ENCODE assay signal across 8 cellular contexts in the genomic region with DNA sequence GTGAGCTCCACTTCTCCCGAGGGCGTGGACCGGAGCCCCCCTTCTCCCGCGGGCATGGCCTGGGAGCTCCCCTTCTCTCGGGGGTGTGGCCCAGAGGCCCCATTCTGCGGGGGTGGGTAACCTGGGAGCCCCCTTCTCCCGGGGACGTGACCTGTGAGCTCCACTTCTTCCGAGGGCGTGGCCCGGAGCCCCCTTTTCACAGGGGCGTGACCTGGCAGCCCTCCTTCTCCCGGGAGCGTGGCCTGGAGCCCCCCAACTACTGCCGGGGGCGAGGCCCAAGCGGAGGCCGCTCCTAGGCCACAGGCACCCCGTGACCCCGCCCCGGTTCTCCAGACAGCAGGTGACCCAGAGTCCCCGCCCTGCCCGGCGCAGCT. TPM values are rescaled to one million over a fixed set of nuclear protein-coding genes. Genes with fewer than 3 reads are reported as not detected.
DNase-seq lines count a peak whose midpoint lies in the region; ATAC-seq and TF ChIP-seq lines count a peak whose summit lies in the region.

No MANE protein-coding gene starts in this region.

- H3K4me3 ChIP-seq in heart right ventricle, result peak overlapping the region; percentile 76 to 100 (median 84)
- H3K4me3 ChIP-seq in left lung, result peak overlapping the region; percentile 86 to 93
- H3K4me3 ChIP-seq in tibial nerve, result peak overlapping the region; percentile 72 to 98 (median 91)

- intact Hi-C loops in heart right ventricle (cut with DNase I), result loop anchor here in 5 of 10 donors (2.0 to 5.0 kb wide), 3 partner anchors 41 to 43 kb away; a partner anchor contains a TSS
- intact Hi-C loops in left ventricle myocardium superior (cut with micrococcal nuclease), result no loop called here
- intact Hi-C loops in left lung (cut with DNase I), result no loop called here

- peaks cover 5% of the 10 kb centered on the region for H3K9me3 Mint-ChIP-seq in activated naive CD8-positive, alpha-beta T cell treated with anti-CD3 and anti-CD28 coated beads, Interleukin-2, amount 10 ng/mL, durations not matched to agents 7 days and 5 days

- ATAC-seq in heart right ventricle, result no peak
- ATAC-seq in left ventricle myocardium superior, result no peak
- ATAC-seq in HG03439 (IDR thresholded peaks at IDR 0.05; ENCODE audit: unreplicated experiment), result peak; percentile 5
- no peak for ATAC-seq in activated naive CD8-positive, alpha-beta T cell treated with anti-CD3 and anti-CD28 coated beads, Interleukin-2, amount 10 ng/mL, durations not matched to agents 7 days and 5 days (ENCODE audit: low read depth)
- ATAC-seq in left lung, result no peak

- H3K27me3 ChIP-seq in heart right ventricle (no peaks in the 10 kb centered on the region), left lung (no peaks in the 10 kb centered on the region), tibial nerve (no peaks in the 10 kb centered on the region)

- no peaks in the 10 kb centered on the region for H3K27me3 Mint-ChIP-seq in activated naive CD8-positive, alpha-beta T cell treated with anti-CD3 and anti-CD28 coated beads, Interleukin-2, amount 10 ng/mL, durations not matched to agents 7 days and 5 days

- DNase-seq in heart right ventricle (no peak), left ventricle myocardium superior (no peak), left lung (no peak), tibial nerve (ENCODE audit: low spot score in 2 of 2) (no peak), AG20443 (ENCODE audit: low spot score) (no peak)
- no peak for DNase-seq in activated naive CD8-positive, alpha-beta T cell treated with anti-CD3 and anti-CD28 coated beads, Interleukin-2, amount 10 ng/mL, durations not matched to agents 7 days and 5 days
- no peak for DNase-seq in activated CD4-positive, CD25-positive, alpha-beta regulatory T cell treated with anti-CD3 and anti-CD28 coated beads, Interleukin-2, amount 50 U/mL, for 72 hours

- peaks cover 0 to 24% (median 13%) of the 10 kb centered on the region in 11 donors for H3K9me3 ChIP-seq in heart right ventricle
- peaks cover 0 to 7% of the 10 kb centered on the region in 2 donors for H3K9me3 ChIP-seq in left lung
- peaks cover 0 to 20% (median 0%) of the 10 kb centered on the region in 4 donors for H3K9me3 ChIP-seq in tibial nerve

- H3K27ac ChIP-seq in heart right ventricle, result peak overlapping the region; percentile 95 to 99 (median 98)
- peak overlapping the region; percentile 96 to 98 for H3K27ac ChIP-seq in left lung
- peak overlapping the region; percentile 87 to 99 (median 94) for H3K27ac ChIP-seq in tibial nerve

- H3K4me1 Mint-ChIP-seq in activated naive CD8-positive, alpha-beta T cell treated with anti-CD3 and anti-CD28 coated beads, Interleukin-2, amount 10 ng/mL, durations not matched to agents 7 days and 5 days, result peaks cover 45% of the 10 kb centered on the region

- peaks cover 17% of the 10 kb centered on the region for H3K36me3 Mint-ChIP-seq in activated naive CD8-positive, alpha-beta T cell treated with anti-CD3 and anti-CD28 coated beads, Interleukin-2, amount 10 ng/mL, durations not matched to agents 7 days and 5 days

- POLR2A ChIA-PET in activated naive CD8-positive, alpha-beta T cell treated with anti-CD3 and anti-CD28 coated beads, Interleukin-2, amount 10 ng/mL, durations not matched to agents 7 days and 5 days (lab: Charles Lee), result interaction anchor here (1.2 to 6.3 kb wide), 3 partner anchors 9 to 104 kb away, joined by 3 to 64 read pairs (median 8); a partner anchor contains a TSS

- no peak for TF ChIP-seq EP300 in tibial nerve (IDR thresholded peaks at IDR 0.05)

- TF ChIP-seq POLR2A in tibial nerve (IDR thresholded peaks at IDR 0.05), result no peak

- TF ChIP-seq CTCF in heart right ventricle (IDR thresholded peaks at IDR 0.05), result peak in 2 of 9 donors; percentile 6 to 10
- TF ChIP-seq CTCF in left lung (IDR thresholded peaks at IDR 0.05), result no peak
- no peak for TF ChIP-seq CTCF in tibial nerve (IDR thresholded peaks at IDR 0.05)

- peak overlapping the region; percentile 97 for H3K4me3 Mint-ChIP-seq in activated naive CD8-positive, alpha-beta T cell treated with anti-CD3 and anti-CD28 coated beads, Interleukin-2, amount 10 ng/mL, durations not matched to agents 7 days and 5 days

- H3K36me3 ChIP-seq in heart right ventricle (peaks cover 0 to 14% (median 0%) of the 10 kb centered on the region in 9 donors), left lung (peaks cover 0 to 11% of the 10 kb centered on the region in 2 donors), tibial nerve (peaks cover 0 to 22% (median 0%) of the 10 kb centered on the region in 3 donors)

- 0 to 1% methylated on average over 20 to 25 of the region's 25 CpGs for WGBS in heart right ventricle, 2 donors
- 0% methylated on average over 10 to 15 of the region's 25 CpGs for WGBS in tibial nerve, 2 donors

- peaks cover 0 to 20% (median 9%) of the 10 kb centered on the region in 9 donors for H3K4me1 ChIP-seq in heart right ventricle
- peaks cover 0 to 24% of the 10 kb centered on the region in 2 donors for H3K4me1 ChIP-seq in left lung
- peaks cover 0 to 16% (median 2%) of the 10 kb centered on the region in 4 donors for H3K4me1 ChIP-seq in tibial nerve

- H3K27ac Mint-ChIP-seq in activated naive CD8-positive, alpha-beta T cell treated with anti-CD3 and anti-CD28 coated beads, Interleukin-2, amount 10 ng/mL, durations not matched to agents 7 days and 5 days, result peak overlapping the region; percentile 93

RNA-seq across cellular contexts. Expression of a gene that starts 0.3 kb away (rescaled TPM):
- 10 to 100 TPM in 5 of 10 donors, 1 to 10 TPM in 5; 7.5 to 13.4 (median 10.5) TPM for total RNA-seq in heart right ventricle
- 10 to 100 TPM; 10.7 to 12.1 TPM for polyA plus RNA-seq in heart right ventricle
- total RNA-seq in left ventricle myocardium superior, result 14.4 TPM
- total RNA-seq in activated naive CD8-positive, alpha-beta T cell treated with anti-CD3 and anti-CD28 coated beads, Interleukin-2, amount 10 ng/mL, durations not matched to agents 7 days and 5 days, result 10 to 100 TPM; 31.1 to 34.4 TPM
- total RNA-seq in left lung, result 10 to 100 TPM; 19.3 to 29.5 TPM
- 10 to 100 TPM; 18.2 to 24.6 (median 19.1) TPM for total RNA-seq in tibial nerve

RNA-seq across cellular contexts. Expression of a gene that starts 42.5 kb away (rescaled TPM):
- total RNA-seq in heart right ventricle (1 to 10 TPM; 1.2 to 4.1 (median 2.3) TPM), left ventricle myocardium superior (3.7 TPM), left lung (1 to 10 TPM; 5.4 to 8.9 TPM), tibial nerve (10 to 100 TPM in 3 of 4 donors, 1 to 10 TPM in 1; 7.0 to 17.7 (median 15.2) TPM)
- 1 to 10 TPM; 1.5 to 7.9 TPM for polyA plus RNA-seq in heart right ventricle
- 10 to 100 TPM; 14.3 to 15.8 TPM for total RNA-seq in activated naive CD8-positive, alpha-beta T cell treated with anti-CD3 and anti-CD28 coated beads, Interleukin-2, amount 10 ng/mL, durations not matched to agents 7 days and 5 days

RNA-seq across cellular contexts. Expression of a gene that starts 42.8 kb away (rescaled TPM):
- total RNA-seq in heart right ventricle (10 to 100 TPM; 20.6 to 42.9 (median 29.0) TPM), left ventricle myocardium superior (35.2 TPM), left lung (10 to 100 TPM; 44.8 to 49.5 TPM), tibial nerve (10 to 100 TPM; 41.5 to 68.6 (median 48.0) TPM)
- polyA plus RNA-seq in heart right ventricle, result 1 to 10 TPM; 4.9 to 7.8 TPM
- 10 to 100 TPM; 44.6 to 46.9 TPM for total RNA-seq in activated naive CD8-positive, alpha-beta T cell treated with anti-CD3 and anti-CD28 coated beads, Interleukin-2, amount 10 ng/mL, durations not matched to agents 7 days and 5 days
